17 cellular contexts compared by ENCODE assay signal in genomic region chr15:39855400-39855799, GRCh38.
"Had no signal": no experiment of that assay in that cellular context is flagged by ENCODE, and none has a peak within 500 bp of the region (broad histone marks: within the 10 kb centered on the region; RNA-seq: fewer than 3 reads in every experiment).

No MANE protein-coding gene starts in this region.

- H3K4me3 ChIP-seq: body of pancreas, gastroesophageal sphincter, SK-N-MC, transverse colon had no signal

- H3K4me1 Mint-ChIP-seq: activated T-helper 17 cell treated with anti-CD3 and anti-CD28 coated beads, Interleukin-2, amount 50 U/mL, for 72 hours; central memory CD8-positive, alpha-beta T cell; naive B cell had no signal

- H3K36me3 ChIP-seq: gastroesophageal sphincter, neutrophil, transverse colon had no signal

- H3K4me1 ChIP-seq: body of pancreas, transverse colon had no signal

- H3K4me3 Mint-ChIP-seq: activated CD4-positive, alpha-beta T cell treated with anti-CD3 and anti-CD28 coated beads, Interleukin-2, amount 10 ng/mL, durations not matched to agents 7 days and 5 days; activated T-helper 17 cell treated with anti-CD3 and anti-CD28 coated beads, Interleukin-2, amount 50 U/mL, for 72 hours; central memory CD8-positive, alpha-beta T cell; endodermal cell; mesothelial cell of epicardium; naive B cell had no signal

- H3K9me3 ChIP-seq: body of pancreas, gastroesophageal sphincter, neutrophil, transverse colon had no signal

- ATAC-seq: activated T-helper 17 cell treated with anti-CD3 and anti-CD28 coated beads, Interleukin-2, amount 50 U/mL, for 72 hours; body of pancreas; gastroesophageal sphincter had no signal

- DNase-seq: activated CD4-positive, alpha-beta T cell treated with anti-CD3 and anti-CD28 coated beads, Interleukin-2, amount 10 ng/mL, durations not matched to agents 7 days and 5 days; activated CD4-positive, CD25-positive, alpha-beta regulatory T cell; activated CD8-positive, alpha-beta memory T cell treated with anti-CD3 and anti-CD28 coated beads for 24 hours; activated naive CD4-positive, alpha-beta T cell treated with anti-CD3 and anti-CD28 coated beads, Interleukin-2, amount 50 U/mL, for 16 hours; amniotic stem cell; body of pancreas; endodermal cell; kidney; naive B cell; small intestine; transverse colon had no signal

- H3K36me3 Mint-ChIP-seq: mesothelial cell of epicardium, naive B cell had no signal

- FAIRE-seq: kidney, small intestine had no signal

- H3K27me3 ChIP-seq: body of pancreas, gastroesophageal sphincter, neutrophil, transverse colon had no signal

- H3K27ac ChIP-seq: body of pancreas, gastroesophageal sphincter, neutrophil, SK-N-MC, transverse colon had no signal

- H3K9me3 Mint-ChIP-seq: activated CD4-positive, alpha-beta T cell treated with anti-CD3 and anti-CD28 coated beads, Interleukin-2, amount 10 ng/mL, durations not matched to agents 7 days and 5 days; activated T-helper 17 cell treated with anti-CD3 and anti-CD28 coated beads, Interleukin-2, amount 50 U/mL, for 72 hours; central memory CD8-positive, alpha-beta T cell had no signal

- H3K27ac Mint-ChIP-seq: activated CD4-positive, alpha-beta T cell treated with anti-CD3 and anti-CD28 coated beads, Interleukin-2, amount 10 ng/mL, durations not matched to agents 7 days and 5 days; activated T-helper 17 cell treated with anti-CD3 and anti-CD28 coated beads, Interleukin-2, amount 50 U/mL, for 72 hours; endodermal cell; mesothelial cell of epicardium; naive B cell had no signal

- H3K27me3 Mint-ChIP-seq: activated T-helper 17 cell treated with anti-CD3 and anti-CD28 coated beads, Interleukin-2, amount 50 U/mL, for 72 hours had no signal
